Comparison of ENCODE assay signal across 26 cellular contexts in the genomic region with DNA sequence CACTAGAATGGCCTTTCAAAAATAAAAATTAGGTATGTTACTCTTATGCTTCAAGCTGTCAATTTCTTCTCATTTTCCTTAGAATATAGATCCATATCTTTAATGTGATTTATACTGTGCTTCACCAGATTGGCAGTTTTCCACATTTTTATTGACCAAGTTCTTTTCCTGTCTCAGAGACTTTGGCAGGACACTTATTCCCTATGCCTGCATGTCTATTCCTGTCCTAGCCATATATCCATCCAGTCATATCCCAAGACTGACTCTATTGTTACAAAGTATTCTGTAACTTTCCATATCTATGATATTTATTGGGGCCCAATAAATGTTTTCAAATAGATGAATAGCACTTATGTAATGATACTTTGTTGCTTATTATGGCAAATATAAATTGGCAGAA.
DNase-seq lines count a peak whose midpoint lies in the region; ATAC-seq, FAIRE-seq and TF ChIP-seq lines count a peak whose summit lies in the region.
"Had no signal": no experiment of that assay in that cellular context is flagged by ENCODE, and none has a peak within 500 bp of the region (broad histone marks: within the 10 kb centered on the region; RNA-seq: fewer than 3 reads in every experiment).

No MANE protein-coding gene starts in this region.

- no peak overlapping the region for H2AFZ ChIP-seq in endothelial cell of umbilical vein (ENCODE audit: low read depth, low read length)
- H2AFZ ChIP-seq in Karpas-422 (ENCODE audit: low read length): no peak overlapping the region
- H2AFZ ChIP-seq: GM23248 had no signal

- DNase-seq in MCF 10A (ENCODE audit: unreplicated experiment): peak; percentile 42
- no peak for DNase-seq in breast epithelium (ENCODE audit: low spot score in 2 of 2)
- no peak for DNase-seq in RWPE2 (ENCODE audit: low spot score)
- peak; percentile 60 for DNase-seq in endothelial cell of umbilical vein (ENCODE audit: low read depth, low spot score)
- no peak for DNase-seq in heart left ventricle
- DNase-seq in SK-N-DZ (ENCODE audit: low spot score): no peak
- DNase-seq in Karpas-422: no peak
- no peak for DNase-seq in NCI-H1092 (lab: John Stamatoyannopoulos, UW)
- DNase-seq: Caco-2; CD4-positive, CD25-positive, alpha-beta regulatory T cell; CD8-positive, alpha-beta T cell; DMS153; DMS79; EL; GDM1; GM23248; H7; HCEC 1CT had no signal

- intact Hi-C loops in MCF 10A (cut with micrococcal nuclease): no loop called here
- intact Hi-C loops in breast epithelium (cut with DNase I; ENCODE audit: low total_unique reads): no loop called here
- intact Hi-C loops in endothelial cell of umbilical vein (cut with micrococcal nuclease): no loop called here
- intact Hi-C loops in heart left ventricle (cut with DNase I): no loop called here

- no TSS peak for BruUV-seq in MCF 10A (replicated peaks; lab: Mats Ljungman, UMichigan)
- BruUV-seq in endothelial cell of umbilical vein (replicated peaks; lab: Mats Ljungman, UMichigan): no TSS peak

- TF ChIP-seq CTCF in MCF 10A (IDR thresholded peaks at IDR 0.05; ENCODE audit: unreplicated experiment) (no peak), breast epithelium (IDR thresholded peaks at IDR 0.05) (no peak), RWPE2 (IDR thresholded peaks at IDR 0.05; ENCODE audit: poor library complexity, severe bottlenecking) (no peak), endothelial cell of umbilical vein (IDR thresholded peaks at IDR 0.05; ENCODE audit: extremely low read depth in 1 of 2, insufficient read depth in 1 of 2, low read depth in 1 of 2, low read length in 2 of 2) (no peak), heart left ventricle (IDR thresholded peaks at IDR 0.05) (no peak)

- no peaks in the 10 kb centered on the region for H3K4me1 ChIP-seq in breast epithelium
- H3K4me1 ChIP-seq in RWPE2 (ENCODE audit: insufficient read depth, poor library complexity, severe bottlenecking): peaks cover 3% of the 10 kb centered on the region
- no peaks in the 10 kb centered on the region for H3K4me1 ChIP-seq in endothelial cell of umbilical vein (ENCODE audit: control insufficient read depth, extremely low read depth, insufficient read depth, low read length)
- no peaks in the 10 kb centered on the region for H3K4me1 ChIP-seq in heart left ventricle
- H3K4me1 ChIP-seq in Karpas-422 (ENCODE audit: low read length): no peaks in the 10 kb centered on the region
- H3K4me1 ChIP-seq: BLaER1, Caco-2 had no signal

- H3K27me3 ChIP-seq in breast epithelium: no peaks in the 10 kb centered on the region
- no peaks in the 10 kb centered on the region for H3K27me3 ChIP-seq in RWPE2 (ENCODE audit: insufficient read depth, poor library complexity, severe bottlenecking)
- no peaks in the 10 kb centered on the region for H3K27me3 ChIP-seq in endothelial cell of umbilical vein (ENCODE audit: control insufficient read depth in 2 of 2, insufficient read depth in 2 of 2, low read length in 2 of 2)
- no peaks in the 10 kb centered on the region for H3K27me3 ChIP-seq in heart left ventricle
- no peaks in the 10 kb centered on the region for H3K27me3 ChIP-seq in Karpas-422 (ENCODE audit: low read length)
- H3K27me3 ChIP-seq: BLaER1 had no signal

- H3K9ac ChIP-seq in endothelial cell of umbilical vein (replicated peaks; ENCODE audit: extremely low read depth, insufficient read depth, low read length): no peak overlapping the region
- H3K9ac ChIP-seq in Karpas-422 (ENCODE audit: low read length): no peak overlapping the region
- H3K9ac ChIP-seq: BLaER1, GM23248 had no signal

- no peak overlapping the region for H3K4me3 ChIP-seq in breast epithelium
- no peak overlapping the region for H3K4me3 ChIP-seq in RWPE2 (ENCODE audit: severe bottlenecking)
- H3K4me3 ChIP-seq in endothelial cell of umbilical vein (replicated peaks in 1 of 3; ENCODE audit: insufficient read depth in 1 of 3, low read depth in 1 of 3, low read length in 3 of 3): no peak overlapping the region
- no peak overlapping the region for H3K4me3 ChIP-seq in heart left ventricle
- H3K4me3 ChIP-seq in Karpas-422 (ENCODE audit: low read length): no peak overlapping the region
- H3K4me3 ChIP-seq: BLaER1, GM12878, GM23248 had no signal

- peaks cover 4% of the 10 kb centered on the region for H3K4me1 Mint-ChIP-seq in MCF 10A (ENCODE audit: insufficient read depth, unreplicated experiment)
- H3K4me1 Mint-ChIP-seq: B cell; CD4-positive, CD25-positive, alpha-beta regulatory T cell had no signal

- no peak overlapping the region for H3K27ac Mint-ChIP-seq in MCF 10A (ENCODE audit: low read depth, unreplicated experiment)
- H3K27ac Mint-ChIP-seq: B cell; CD4-positive, CD25-positive, alpha-beta regulatory T cell; CD8-positive, alpha-beta T cell had no signal

- H3K9me2 ChIP-seq in Karpas-422 (replicated peaks; ENCODE audit: insufficient read depth, low read length): no peaks in the 10 kb centered on the region

- no peaks in the 10 kb centered on the region for H3K36me3 ChIP-seq in breast epithelium
- H3K36me3 ChIP-seq in RWPE2 (ENCODE audit: low read depth): no peaks in the 10 kb centered on the region
- H3K36me3 ChIP-seq in endothelial cell of umbilical vein (ENCODE audit: control insufficient read depth in 2 of 2, extremely low read depth in 1 of 2, insufficient read depth in 2 of 2, low read length in 2 of 2): no peaks in the 10 kb centered on the region
- H3K36me3 ChIP-seq in heart left ventricle: no peaks in the 10 kb centered on the region
- H3K36me3 ChIP-seq in Karpas-422 (ENCODE audit: insufficient read depth, low read length): no peaks in the 10 kb centered on the region
- H3K36me3 ChIP-seq: BLaER1 had no signal

- dilution Hi-C loops in endothelial cell of umbilical vein (cut with MboI; ENCODE audit: extremely low pct_ligation_motif_present, low sequenced_read_pairs): no loop called here

- H3K9me1 ChIP-seq in endothelial cell of umbilical vein (replicated peaks; ENCODE audit: control insufficient read depth, extremely low read depth, insufficient read depth, low read length): no peaks in the 10 kb centered on the region

- no peak overlapping the region for H3K4me2 ChIP-seq in endothelial cell of umbilical vein (ENCODE audit: insufficient read depth, low read length)
- no peak overlapping the region for H3K4me2 ChIP-seq in Karpas-422 (ENCODE audit: low read depth, low read length, poor library complexity, severe bottlenecking)
- H3K4me2 ChIP-seq: BLaER1 had no signal

- CTCF ChIA-PET in MCF 10A (lab: Yijun Ruan, JAX): no interaction called here
- CTCF ChIA-PET in endothelial cell of umbilical vein (lab: Charles Lee): no interaction called here

- H4K20me1 ChIP-seq in endothelial cell of umbilical vein (replicated peaks; ENCODE audit: control insufficient read depth, extremely low read depth, insufficient read depth, low read length): no peaks in the 10 kb centered on the region
- H4K20me1 ChIP-seq in Karpas-422 (ENCODE audit: insufficient read depth, low read depth, low read length): no peaks in the 10 kb centered on the region
- H4K20me1 ChIP-seq: BLaER1 had no signal

- no peak overlapping the region for H3K4me3 Mint-ChIP-seq in MCF 10A (ENCODE audit: unreplicated experiment)
- H3K4me3 Mint-ChIP-seq: B cell; CD4-positive, CD25-positive, alpha-beta regulatory T cell; CD8-positive, alpha-beta T cell had no signal

- TF ChIP-seq POLR2A in breast epithelium (IDR thresholded peaks at IDR 0.05) (no peak), endothelial cell of umbilical vein (IDR thresholded peaks at IDR 0.05; ENCODE audit: low read depth, low read length) (no peak), heart left ventricle (IDR thresholded peaks at IDR 0.05) (no peak)

- no peak for FAIRE-seq in endothelial cell of umbilical vein (lab: Jason Lieb, UNC)
- FAIRE-seq: A204.1, GM12878, GM19239, H1 had no signal

- ATAC-seq in RWPE2 (ENCODE audit: low read depth) (peak; percentile 67), heart left ventricle (no peak)
- ATAC-seq: CD8-positive, alpha-beta T cell; GM12878 had no signal

- POLR2A ChIA-PET in MCF 10A (lab: Yijun Ruan, JAX) (no interaction called here), endothelial cell of umbilical vein (lab: Charles Lee) (no interaction called here)

- H3K79me2 ChIP-seq in endothelial cell of umbilical vein (ENCODE audit: control insufficient read depth, insufficient read depth, low read length) (no peaks in the 10 kb centered on the region), Karpas-422 (ENCODE audit: low read length) (no peaks in the 10 kb centered on the region)

- H3K9me3 ChIP-seq in breast epithelium: no peaks in the 10 kb centered on the region
- no peaks in the 10 kb centered on the region for H3K9me3 ChIP-seq in RWPE2 (ENCODE audit: severe bottlenecking)
- H3K9me3 ChIP-seq in endothelial cell of umbilical vein (replicated peaks; ENCODE audit: control insufficient read depth, insufficient read depth, low read length): no peaks in the 10 kb centered on the region
- H3K9me3 ChIP-seq in heart left ventricle: no peaks in the 10 kb centered on the region
- H3K9me3 ChIP-seq in Karpas-422 (ENCODE audit: low read length): peaks cover 67% of the 10 kb centered on the region
- H3K9me3 ChIP-seq: BLaER1, Caco-2 had no signal

- H3K27me3 Mint-ChIP-seq in MCF 10A (ENCODE audit: insufficient read depth, unreplicated experiment): no peaks in the 10 kb centered on the region
- H3K27me3 Mint-ChIP-seq: B cell; CD4-positive, CD25-positive, alpha-beta regulatory T cell had no signal

- H3K27ac ChIP-seq in breast epithelium (no peak overlapping the region), RWPE2 (ENCODE audit: poor library complexity, severe bottlenecking) (no peak overlapping the region), endothelial cell of umbilical vein (ENCODE audit: insufficient read depth, low read depth, low read length) (no peak overlapping the region), heart left ventricle (no peak overlapping the region), Karpas-422 (ENCODE audit: low read length) (no peak overlapping the region)
- H3K27ac ChIP-seq: 22Rv1, BLaER1, C4-2B, GM23248 had no signal

- H3K9me3 Mint-ChIP-seq in MCF 10A (ENCODE audit: unreplicated experiment): no peaks in the 10 kb centered on the region

- H3K36me3 Mint-ChIP-seq in MCF 10A (ENCODE audit: insufficient read depth, unreplicated experiment): no peaks in the 10 kb centered on the region
- H3K36me3 Mint-ChIP-seq: CD4-positive, CD25-positive, alpha-beta regulatory T cell; CD8-positive, alpha-beta T cell had no signal

TF ChIP-seq in endothelial cell of umbilical vein, 7 proteins besides CTCF, POLR2A, EP300 and RAD21 (continues in another document):
- TF ChIP-seq JUN (IDR thresholded peaks at IDR 0.05; ENCODE audit: borderline replicate concordance, insufficient read depth, insufficient read length, low read depth) (no peak), EZH2 (IDR thresholded peaks at IDR 0.05; ENCODE audit: borderline replicate concordance, low read depth, low read length, severe bottlenecking) (no peak), MYC (IDR thresholded peaks at IDR 0.05; ENCODE audit: low read depth, low read length) (no peak), FOS (IDR thresholded peaks at IDR 0.05; ENCODE audit: borderline replicate concordance, insufficient read depth, low read length) (no peak), POLR2AphosphoS5 (IDR thresholded peaks at IDR 0.05; ENCODE audit: insufficient read depth, low read depth, low read length) (no peak)
- TF ChIP-seq, protein P1, sequence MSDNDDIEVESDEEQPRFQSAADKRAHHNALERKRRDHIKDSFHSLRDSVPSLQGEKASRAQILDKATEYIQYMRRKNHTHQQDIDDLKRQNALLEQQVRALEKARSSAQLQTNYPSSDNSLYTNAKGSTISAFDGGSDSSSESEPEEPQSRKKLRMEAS (IDR thresholded peaks at IDR 0.05; ENCODE audit: insufficient read depth, insufficient read length): no peak

Comparison
In these comparisons a context has a peak if more than half of its experiments do, and no peak if none do; other contexts are left out.
1. DNase-seq: peak in MCF 10A (single experiment) and endothelial cell of umbilical vein (single experiment); none in breast epithelium (0 of 2), RWPE2 (single experiment), heart left ventricle (0 of 5), SK-N-DZ (single experiment), Karpas-422 (single experiment) and NCI-H1092 (single experiment).